ENCODE assay signal across 8 cellular contexts in the genomic region with DNA sequence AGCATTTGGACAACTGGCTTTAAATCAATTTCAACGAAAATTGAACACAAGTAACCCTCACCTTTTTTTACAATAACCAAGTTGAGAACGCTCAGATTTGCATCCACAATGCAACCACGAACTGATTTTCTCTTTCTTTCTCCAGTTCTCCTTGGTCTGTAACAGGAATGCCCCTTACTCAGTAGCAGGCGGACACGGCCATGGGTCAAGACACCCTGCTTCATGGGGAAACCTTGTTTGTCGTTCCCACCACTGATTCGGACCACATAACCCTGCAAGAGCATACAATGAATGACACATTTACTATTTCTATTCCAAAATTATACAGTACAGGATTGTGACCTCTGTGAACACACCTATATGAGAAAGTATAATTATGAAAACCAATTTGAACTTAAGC. TPM values are rescaled to one million over a fixed set of nuclear protein-coding genes. Genes with fewer than 3 reads are reported as not detected.
DNase-seq lines count a peak whose midpoint lies in the region; ATAC-seq, FAIRE-seq and TF ChIP-seq lines count a peak whose summit lies in the region.

No MANE protein-coding gene starts in this region.

- BruUV-seq in GM12878 (replicated peaks; lab: Mats Ljungman, UMichigan): no TSS peak

- peaks cover 2% of the 10 kb centered on the region for H3K79me1 ChIP-seq in mesendoderm (ENCODE audit: low read length)

- H3K18ac ChIP-seq in mesendoderm (ENCODE audit: low read length): no peak overlapping the region

- peak overlapping the region; percentile 97 for H3K9ac ChIP-seq in GM12878 (ENCODE audit: control insufficient read depth, insufficient read depth, low read length)
- H3K9ac ChIP-seq in mesendoderm (ENCODE audit: low read length): peak overlapping the region; percentile 94

- H3K9me3 ChIP-seq in GM12878 (replicated peaks; ENCODE audit: control insufficient read depth, insufficient read depth, low read length): no peaks in the 10 kb centered on the region

- POLR2A ChIA-PET in AG04449 (lab: Yijun Ruan, JAX): interaction anchor here (1.6 to 2.5 kb wide), 2 partner anchors 12 to 79 kb away, joined by 3 to 8 read pairs; no protein-coding TSS in a partner anchor
- POLR2A ChIA-PET in GM12878 (lab: Charles Lee): no interaction called here

- no peak overlapping the region for H2AFZ ChIP-seq in GM12878 (ENCODE audit: control insufficient read depth, low read depth, low read length)

- H3K4me1 ChIP-seq in GM12878 (ENCODE audit: control insufficient read depth, insufficient read depth, low read length): peaks cover 5% of the 10 kb centered on the region
- no peaks in the 10 kb centered on the region for H3K4me1 ChIP-seq in mesendoderm (ENCODE audit: control insufficient read depth, low read depth, low read length)

- DNase-seq in AG04449 (ENCODE audit: low read depth, low spot score) (no peak), HFF-Myc (ENCODE audit: extremely low read depth, low read depth) (no peak), GM12878 (ENCODE audit: low read depth, low spot score) (no peak), mesendoderm (no peak), UCSD-AML1 (lab: John Stamatoyannopoulos, UW; ENCODE audit: unreplicated experiment) (no peak), retina (no peak), NCI-H446 (lab: John Stamatoyannopoulos, UW) (no peak), OCI-M2 (lab: John Stamatoyannopoulos, UW; ENCODE audit: unreplicated experiment) (no peak)

- peaks cover 7 to 33% of the 10 kb centered on the region in 2 experiments for H3K36me3 ChIP-seq in GM12878 (ENCODE audit: control insufficient read depth in 2 of 2, insufficient read depth in 2 of 2, low read length in 1 of 2)
- peaks cover 16% of the 10 kb centered on the region for H3K36me3 ChIP-seq in mesendoderm (ENCODE audit: control insufficient read depth, insufficient read depth, low read length)

- RAD21 ChIA-PET in GM12878 (lab: Charles Lee; ENCODE audit: unreplicated experiment): interaction anchor here (1.5 to 1.8 kb wide), 2 partner anchors 74 to 146 kb away, joined by 4 to 5 read pairs; no protein-coding TSS in a partner anchor

- SMC1A ChIA-PET in GM12878 (lab: Charles Lee; ENCODE audit: uncharacterized antibody, unreplicated experiment): interaction anchor here (1.0 to 2.3 kb wide), 2 partner anchors 75 to 79 kb away, joined by 4 to 7 read pairs; no protein-coding TSS in a partner anchor

- H3K4ac ChIP-seq in mesendoderm (ENCODE audit: low read depth, low read length): no peak overlapping the region

- H3K4me3 ChIP-seq in AG04449 (ENCODE audit: low read depth, low read length): peak overlapping the region; percentile 86
- peak overlapping the region; percentile 98 for H3K4me3 ChIP-seq in HFF-Myc (replicated peaks; ENCODE audit: low read depth, low read length)
- H3K4me3 ChIP-seq in GM12878: peak overlapping the region; percentile 82
- peak overlapping the region; percentile 80 for H3K4me3 ChIP-seq in mesendoderm (ENCODE audit: low read length)

- no peak overlapping the region for H2AK5ac ChIP-seq in mesendoderm (ENCODE audit: low read length)

- peak overlapping the region; percentile 88 for H3K27ac ChIP-seq in GM12878 (ENCODE audit: control insufficient read depth, insufficient read depth)
- no peak overlapping the region for H3K27ac ChIP-seq in mesendoderm (ENCODE audit: low read depth, low read length)

- H4K8ac ChIP-seq in mesendoderm (ENCODE audit: low read depth, low read length): no peak overlapping the region

- TF ChIP-seq RAD21 in GM12878 (IDR thresholded peaks at IDR 0.05; ENCODE audit: insufficient read depth, low read depth, low read length): no peak

- H4K5ac ChIP-seq in mesendoderm (ENCODE audit: low read length): no peak overlapping the region

- no peak overlapping the region for H3K23ac ChIP-seq in mesendoderm (ENCODE audit: low read length)

- 3% methylated on average over 7 of the region's 7 CpGs for WGBS in GM12878 (ENCODE audit: insufficient coverage, insufficient replicate concordance, low lambda C conversion rate, missing lambda C conversion rate)
- WGBS in mesendoderm (ENCODE audit: extremely low coverage, insufficient coverage, low lambda C conversion rate): no CpG with 5 or more reads among the region's 7 CpGs

- in situ Hi-C loops in GM12878 (cut with MboI): no loop called here

- no peak for FAIRE-seq in GM12878 (lab: Jason Lieb, UNC)

- ATAC-seq in GM12878: 0 out of 3 replicates have a peak, but pooled peaks have one; percentile 4

- CTCF ChIA-PET in AG04449 (lab: Yijun Ruan, JAX): no interaction called here
- CTCF ChIA-PET in GM12878 (lab: Yijun Ruan, JAX): interaction anchor here (1.1 to 5.8 kb wide), 4 partner anchors 20 to 86 kb away, joined by 3 to 31 read pairs (median 5); no protein-coding TSS in a partner anchor

- H4K20me1 ChIP-seq in GM12878 (ENCODE audit: control insufficient read depth, insufficient read depth): no peaks in the 10 kb centered on the region

- H3K79me2 ChIP-seq in GM12878 (ENCODE audit: control insufficient read depth, insufficient read depth, low read length) (peaks cover 47% of the 10 kb centered on the region), mesendoderm (ENCODE audit: control insufficient read depth, insufficient read depth, low read length) (peaks cover 27% of the 10 kb centered on the region)

- H2BK120ac ChIP-seq in mesendoderm (ENCODE audit: low read depth, low read length): no peak overlapping the region

- H3K4me2 ChIP-seq in GM12878 (ENCODE audit: control insufficient read depth, insufficient read depth) (peak overlapping the region; percentile 79), mesendoderm (ENCODE audit: low read length) (peak overlapping the region; percentile 47)

- peak; percentile 54 for TF ChIP-seq POLR2A in GM12878 (IDR thresholded peaks at IDR 0.05; ENCODE audit: low read depth, low read length)

- no peak overlapping the region for H2BK5ac ChIP-seq in mesendoderm (ENCODE audit: low read length)

- H3K56ac ChIP-seq in mesendoderm (ENCODE audit: low read length): peak overlapping the region; percentile 80

- no peaks in the 10 kb centered on the region for H3K27me3 ChIP-seq in GM12878 (replicated peaks in 1 of 2; ENCODE audit: control insufficient read depth in 2 of 2, insufficient read depth in 2 of 2, low read length in 1 of 2)
- no peaks in the 10 kb centered on the region for H3K27me3 ChIP-seq in mesendoderm (ENCODE audit: insufficient read depth, low read length, poor library complexity)

- TF ChIP-seq EP300 in GM12878 (IDR thresholded peaks at IDR 0.05; ENCODE audit: borderline replicate concordance in 1 of 2, control insufficient read depth in 1 of 2, low read depth in 2 of 2, low read length in 2 of 2): no peak

- no peak for TF ChIP-seq CTCF in AG04449 (IDR thresholded peaks at IDR 0.05; ENCODE audit: insufficient read depth, low read length, missing control alignments)
- TF ChIP-seq CTCF in HFF-Myc (IDR thresholded peaks at IDR 0.05; ENCODE audit: low read depth, low read length, missing control alignments): no peak
- no peak for TF ChIP-seq CTCF in GM12878 (IDR thresholded peaks at IDR 0.05 in 2 of 3, conservative IDR thresholded peaks at IDR 0.05 in 1 of 3; ENCODE audit: control insufficient read depth in 2 of 3, extremely low read depth in 1 of 3, insufficient read depth in 1 of 3, low read depth in 3 of 3, low read length in 3 of 3)

- H2BK15ac ChIP-seq in mesendoderm (replicated peaks; ENCODE audit: low read depth): no peak overlapping the region

- intact Hi-C loops in GM12878 (cut with micrococcal nuclease; ENCODE audit: unreplicated experiment): loop anchor here (2.0 kb wide), 1 partner anchor 148 kb away; a partner anchor contains a TSS

TF ChIP-seq in GM12878, 131 proteins besides CTCF, POLR2A, EP300 and RAD21 (continues in another document):
- no peak for TF ChIP-seq NFIC (IDR thresholded peaks at IDR 0.05; ENCODE audit: low read depth, low read length)

RNA-seq across cellular contexts. Expression of a gene that starts 1.4 kb away (rescaled TPM):
- total RNA-seq in GM12878 (2013; cell fraction: nucleolus; rRNA removed): 490 and 506 TPM in 2 replicates
- total RNA-seq in GM12878 (2014; rRNA removed) (3,197 and 3,577 TPM in 2 replicates), GM12878 (2014; rRNA removed; fragmentation: Illumina TruSeq; extraction: Trizol) (3,329 and 3,354 TPM in 2 replicates), GM12878 (2021) (3,715 and 3,807 TPM in 2 replicates)
- 2,549 TPM for polyA plus RNA-seq in GM12878 (2011; ENCODE audit: low read depth)
- polyA plus RNA-seq in GM12878 (2011; rRNA removed) (3,325 and 4,870 TPM in 2 replicates), GM12878 (2014; fragmentation: Illumina TruSeq; extraction: Trizol) (4,298 and 5,036 TPM in 2 replicates), GM12878 (2014; fragmentation: Nextera tagmentation; extraction: Ambion mirVana) (1,000 to 10,000 TPM; 6,611 to 6,951 TPM), GM12878 (2014; rRNA removed) (3,277 and 3,737 TPM in 2 replicates), GM12878 (2016; fragmentation: Nextera tagmentation; extraction: Ambion mirVana) (1,000 to 10,000 TPM; 2,159 to 2,239 TPM)
- polyA plus RNA-seq in GM12878 (2011; cell fraction: cytosol; rRNA removed): 1,951 and 1,979 TPM in 2 replicates
- polyA plus RNA-seq in GM12878 (2011; cell fraction: nucleus; rRNA removed): 758 and 1,020 TPM in 2 replicates
- polyA plus RNA-seq in GM12878 (2012): 3,764 and 4,705 TPM in 2 replicates
- polyA minus RNA-seq in GM12878 (2011; rRNA and poly(A)+ RNA removed): 1,308 and 1,402 TPM in 2 replicates
- polyA minus RNA-seq in GM12878 (2011; cell fraction: cytosol; rRNA and poly(A)+ RNA removed): 282 and 356 TPM in 2 replicates
- polyA minus RNA-seq in GM12878 (2011; cell fraction: nucleus; rRNA and poly(A)+ RNA removed): 205 and 290 TPM in 2 replicates
- polyA plus RNA-seq in mesendoderm (2013, experiment 1 of 2): 2,824 TPM
- 2,906 TPM for polyA plus RNA-seq in mesendoderm (2013, experiment 2 of 2)

RNA-seq across cellular contexts. Expression of a gene that starts 30.2 kb away (rescaled TPM):
- total RNA-seq in GM12878 (2013; cell fraction: nucleolus; rRNA removed): 8.0 and 10.1 TPM in 2 replicates
- total RNA-seq in GM12878 (2014; rRNA removed) (2.7 and 3.4 TPM in 2 replicates), GM12878 (2014; rRNA removed; fragmentation: Illumina TruSeq; extraction: Trizol) (2.4 and 2.9 TPM in 2 replicates), GM12878 (2021) (2.3 and 3.1 TPM in 2 replicates)
- 1.1 TPM for polyA plus RNA-seq in GM12878 (2011; ENCODE audit: low read depth)
- polyA plus RNA-seq in GM12878 (2011; rRNA removed) (3.1 and 3.3 TPM in 2 replicates), GM12878 (2014; fragmentation: Illumina TruSeq; extraction: Trizol) (2.5 and 3.8 TPM in 2 replicates), GM12878 (2014; fragmentation: Nextera tagmentation; extraction: Ambion mirVana) (under 1 TPM; 0.07 to 0.08 TPM), GM12878 (2014; rRNA removed) (1.3 and 2.0 TPM in 2 replicates), GM12878 (2016; fragmentation: Nextera tagmentation; extraction: Ambion mirVana) (1 to 10 TPM; 1.3 to 1.6 TPM)
- 2.9 and 3.0 TPM in 2 replicates for polyA plus RNA-seq in GM12878 (2011; cell fraction: cytosol; rRNA removed)
- polyA plus RNA-seq in GM12878 (2011; cell fraction: nucleus; rRNA removed): 2.1 and 2.4 TPM in 2 replicates
- polyA plus RNA-seq in GM12878 (2012): 1.1 and 1.5 TPM in 2 replicates
- 11.0 and 11.5 TPM in 2 replicates for polyA minus RNA-seq in GM12878 (2011; rRNA and poly(A)+ RNA removed)
- polyA minus RNA-seq in GM12878 (2011; cell fraction: cytosol; rRNA and poly(A)+ RNA removed): 2.9 and 3.6 TPM in 2 replicates
- 1.8 and 2.4 TPM in 2 replicates for polyA minus RNA-seq in GM12878 (2011; cell fraction: nucleus; rRNA and poly(A)+ RNA removed)
- 2.3 TPM for polyA plus RNA-seq in mesendoderm (2013, experiment 1 of 2)
- polyA plus RNA-seq in mesendoderm (2013, experiment 2 of 2): 2.0 TPM
